20 cellular contexts compared by ENCODE assay signal in the genomic region with DNA sequence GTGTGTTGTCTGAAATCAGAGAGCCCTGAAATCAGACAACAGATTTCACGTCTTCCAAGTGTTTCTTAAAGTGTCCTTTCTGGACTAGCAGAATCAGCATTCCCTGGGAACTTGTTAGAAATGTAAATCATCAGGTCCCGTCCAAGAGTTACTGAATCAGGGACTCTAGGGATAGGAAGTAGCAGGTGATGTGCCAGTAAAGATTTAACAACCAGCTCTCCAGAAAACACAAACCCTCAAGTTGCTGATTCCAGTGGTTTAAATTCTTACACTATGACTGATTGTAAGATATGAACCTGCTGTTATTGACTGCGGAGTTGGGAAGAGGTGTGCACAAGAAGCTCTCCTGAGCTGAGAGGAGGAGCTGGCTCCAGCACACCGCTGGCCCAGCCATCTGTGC.
"Had no signal": no experiment of that assay in that cellular context is flagged by ENCODE, and none has a peak within 500 bp of the region (broad histone marks: within the 10 kb centered on the region; RNA-seq: fewer than 3 reads in every experiment).

No MANE protein-coding gene starts in this region.

- H3K27ac ChIP-seq: coronary artery, esophagus squamous epithelium, heart right ventricle, ovary, right lobe of liver had no signal

- H3K9me3 Mint-ChIP-seq: endodermal cell; stimulated activated naive B cell treated with anti-CD40 and anti-IgM and Interleukin-4, amounts not matched to agents 10 μg/mL and 1 μg/mL and 100 μg/mL, for 72 hours; type B pancreatic cell; WTC11 had no signal

- H3K36me3 ChIP-seq: esophagus squamous epithelium, heart right ventricle, ovary, right lobe of liver had no signal

- H3K4me1 Mint-ChIP-seq: natural killer cell; stimulated activated naive B cell treated with anti-CD40 and anti-IgM and Interleukin-4, amounts not matched to agents 10 μg/mL and 1 μg/mL and 100 μg/mL, for 72 hours; WTC11 had no signal

- H3K4me3 ChIP-seq: coronary artery, esophagus squamous epithelium, heart right ventricle, lung, ovary, right lobe of liver had no signal

- ATAC-seq: heart right ventricle; left lobe of liver; natural killer cell; right lobe of liver; stimulated activated naive B cell treated with anti-CD40 and anti-IgM and Interleukin-4, amounts not matched to agents 10 μg/mL and 1 μg/mL and 100 μg/mL, for 72 hours; WTC11 had no signal

- H3K36me3 Mint-ChIP-seq: activated naive CD8-positive, alpha-beta T cell; natural killer cell; stimulated activated naive B cell treated with anti-CD40 and anti-IgM and Interleukin-4, amounts not matched to agents 10 μg/mL and 1 μg/mL and 100 μg/mL, for 72 hours; type B pancreatic cell; WTC11 had no signal

- H3K4me1 ChIP-seq: esophagus squamous epithelium, heart right ventricle, right lobe of liver had no signal

- H3K9me3 ChIP-seq: esophagus squamous epithelium, heart right ventricle, ovary, right lobe of liver had no signal

- H3K27me3 Mint-ChIP-seq: activated naive CD8-positive, alpha-beta T cell; type B pancreatic cell had no signal

- H3K4me3 Mint-ChIP-seq: activated naive CD8-positive, alpha-beta T cell; endodermal cell; natural killer cell; stimulated activated naive B cell treated with anti-CD40 and anti-IgM and Interleukin-4, amounts not matched to agents 10 μg/mL and 1 μg/mL and 100 μg/mL, for 72 hours; type B pancreatic cell; WTC11 had no signal

- DNase-seq: activated T-cell treated with anti-CD3 and anti-CD28 coated beads, Interleukin-2, amount 50 U/mL, for 1 hour; amniotic stem cell; endodermal cell; esophagus squamous epithelium; heart right ventricle; kidney; midbrain; natural killer cell; ovary; right lobe of liver; small intestine; stimulated activated CD4-positive, alpha-beta T cell treated with anti-CD3 and anti-CD28 coated beads, Interleukin-15, amount 100 ng/mL, for 24 hours; stimulated activated naive B cell treated with anti-CD40 and anti-IgM and Interleukin-4, amounts not matched to agents 10 μg/mL and 1 μg/mL and 100 μg/mL, for 72 hours; T1000 had no signal

- H3K27me3 ChIP-seq: esophagus squamous epithelium, ovary, right lobe of liver had no signal

- H3K27ac Mint-ChIP-seq: activated naive CD8-positive, alpha-beta T cell; endodermal cell; natural killer cell; stimulated activated naive B cell treated with anti-CD40 and anti-IgM and Interleukin-4, amounts not matched to agents 10 μg/mL and 1 μg/mL and 100 μg/mL, for 72 hours; type B pancreatic cell; WTC11 had no signal
